In genomic region chr11:50036239-50036638, GRCh38 we compare ENCODE assay signal across 2 cellular contexts. TPM values are rescaled to one million over a fixed set of nuclear protein-coding genes. Genes with fewer than 3 reads are reported as not detected.
"Had no signal": no experiment of that assay in that cellular context is flagged by ENCODE, and none has a peak within 500 bp of the region (broad histone marks: within the 10 kb centered on the region; RNA-seq: fewer than 3 reads in every experiment).

No MANE protein-coding gene starts in this region.

RNA-seq across cellular contexts. Expression of gene OR4C45, which starts 3.6 kb away (rescaled TPM):
- total RNA-seq: G401, GM12878 had no signal
- polyA plus RNA-seq: GM12878 had no signal

RNA-seq across cellular contexts. Expression of gene OR4C12, which starts 53.9 kb away (rescaled TPM):
- total RNA-seq: G401, GM12878 had no signal
- polyA plus RNA-seq: GM12878 had no signal
